In the genomic region with DNA sequence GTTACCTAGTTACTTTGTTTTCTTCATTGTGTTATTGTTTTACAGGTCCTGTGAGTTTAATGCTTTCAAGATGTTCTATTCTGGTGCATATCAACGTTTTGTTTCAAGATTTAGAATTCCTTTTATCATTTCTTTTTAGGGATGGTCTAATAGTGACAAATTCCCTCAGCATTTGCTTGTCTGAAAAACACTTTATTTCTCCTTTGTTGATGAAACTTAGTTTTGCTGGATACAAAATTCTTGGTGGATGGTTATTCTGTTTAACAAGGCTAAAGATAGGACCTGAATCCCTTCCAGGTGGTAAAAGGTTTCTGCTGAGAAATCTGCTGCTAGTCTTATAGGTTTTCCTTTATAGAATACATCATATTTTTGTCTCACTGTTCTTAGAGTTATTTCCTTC, we compare ENCODE assay signal across 27 cellular contexts.
"Had no signal": no experiment of that assay in that cellular context is flagged by ENCODE, and none has a peak within 500 bp of the region (broad histone marks: within the 10 kb centered on the region; RNA-seq: fewer than 3 reads in every experiment).

No MANE protein-coding gene starts in this region.

- ATAC-seq: stimulated activated effector memory CD8-positive, alpha-beta T cell treated with anti-CD3 and anti-CD28 coated beads, Interleukin-12 subunit alpha, Interleukin-12 subunit beta, amount 100 ng/mL, for 72 hours; stimulated activated memory B cell treated with anti-CD40 and anti-IgM and Interleukin-4, amounts not matched to agents 10 μg/mL and 1 μg/mL and 100 μg/mL, for 72 hours; stimulated activated naive B cell treated with anti-CD40 and anti-IgM and Interleukin-4, amounts not matched to agents 10 μg/mL and 1 μg/mL and 100 μg/mL, for 72 hours; stimulated activated naive CD8-positive, alpha-beta T cell treated with anti-CD3 and anti-CD28 coated beads, Interleukin-15, amount 100 ng/mL, for 72 hours; stimulated activated naive CD8-positive, alpha-beta T cell treated with anti-CD3 and anti-CD28 coated beads, Interleukin-15, Interleukin-2, amounts not matched to agents 100 U/mL and 50 U/mL, for 24 hours; upper lobe of right lung had no signal

- H3K27me3 ChIP-seq: stomach, suprapubic skin, testis, thyroid gland, tibial artery, tibial nerve, transverse colon, upper lobe of left lung, upper lobe of right lung, uterus, vagina had no signal

- FAIRE-seq: urothelium cell line had no signal

- DNase-seq: stimulated activated CD4-positive, alpha-beta T cell treated with anti-CD3 and anti-CD28 coated beads, Interleukin-2, amount 100 ng/mL, for 48 hours; stimulated activated CD4-positive, alpha-beta T cell treated with anti-CD3 and anti-CD28 coated beads, Interleukin-4, amount 100 ng/mL, for 1 hour; stimulated activated CD4-positive, alpha-beta T cell treated with anti-CD3 and anti-CD28 coated beads, Interleukin-4, amount 100 ng/mL, for 24 hours; stimulated activated CD4-positive, alpha-beta T cell treated with anti-CD3 and anti-CD28 coated beads, Interleukin-4, amount 100 ng/mL, for 4 hours; stimulated activated CD8-positive, alpha-beta memory T cell treated with anti-CD3 and anti-CD28 coated beads, Interleukin-4, amount 100 ng/mL, for 48 hours; stimulated activated naive B cell treated with anti-CD40 and anti-IgM and Interleukin-4, amounts not matched to agents 10 μg/mL and 1 μg/mL and 100 μg/mL, for 72 hours; stimulated activated naive CD4-positive, alpha-beta T cell; stimulated activated naive CD4-positive, alpha-beta T cell treated with Interleukin-2 at 50 U/mL for 16 hours; stimulated activated naive CD8-positive, alpha-beta T cell treated with anti-CD3 and anti-CD28 coated beads, Interleukin-15, amount 100 ng/mL, for 72 hours; stimulated activated naive CD8-positive, alpha-beta T cell treated with anti-CD3 and anti-CD28 coated beads, Interleukin-15, Interleukin-2, amounts not matched to agents 100 U/mL and 50 U/mL, for 24 hours; stomach; substantia nigra; testis; thyroid gland; tibial artery; transverse colon; trophoblast cell; upper lobe of left lung; upper lobe of right lung; uterus had no signal

- H3K27ac ChIP-seq: stomach, suprapubic skin, testis, thoracic aorta, thyroid gland, tibial artery, tibial nerve, transverse colon, upper lobe of left lung, upper lobe of right lung, uterus, vagina had no signal

- H3K9me3 ChIP-seq: suprapubic skin, testis, thyroid gland, upper lobe of left lung, upper lobe of right lung had no signal

- H3K4me1 ChIP-seq: stomach, suprapubic skin, testis, thyroid gland, tibial artery, tibial nerve, transverse colon, upper lobe of left lung, upper lobe of right lung, uterus, vagina had no signal

- H3K4me3 ChIP-seq: stomach, suprapubic skin, testis, thoracic aorta, thyroid gland, tibial artery, tibial nerve, transverse colon, upper lobe of left lung, upper lobe of right lung, uterus, vagina had no signal

- H3K36me3 ChIP-seq: stomach, suprapubic skin, thoracic aorta, thyroid gland, tibial artery, tibial nerve, transverse colon, upper lobe of left lung, upper lobe of right lung, uterus, vagina had no signal
